2 cellular contexts compared by ENCODE assay signal in the genomic region with DNA sequence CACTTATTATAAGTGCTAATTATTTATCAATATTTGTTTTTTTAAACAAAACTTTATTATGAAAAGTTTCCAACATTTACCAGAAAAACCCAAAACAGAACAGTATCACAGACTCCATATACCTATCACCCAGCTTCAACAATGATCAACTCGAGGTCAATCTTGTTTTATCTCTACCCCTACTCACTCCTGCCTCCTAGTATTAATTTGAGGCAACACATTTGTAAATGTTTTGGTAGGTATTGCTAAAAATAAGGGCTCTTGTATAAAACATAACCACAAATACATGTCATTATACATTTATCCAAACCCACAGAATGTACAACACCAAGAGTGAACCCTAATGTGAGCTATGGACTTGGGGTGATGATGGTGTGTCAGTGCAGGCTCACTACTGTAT.
TF ChIP-seq lines count a peak whose summit lies in the region.

No MANE protein-coding gene starts in this region.

TF ChIP-seq in HCT116, 20 proteins besides CTCF, POLR2A, EP300 and RAD21:
- TF ChIP-seq SIN3A (IDR thresholded peaks at IDR 0.05; ENCODE audit: low read depth) (no peak), ZFX (IDR thresholded peaks at IDR 0.05) (no peak), YY1 (IDR thresholded peaks at IDR 0.05; ENCODE audit: extremely low read depth, insufficient replicate concordance, low read depth, low read length) (no peak), POLR2AphosphoS5 (IDR thresholded peaks at IDR 0.05; ENCODE audit: low read depth, low read length) (no peak), EZH2 (IDR thresholded peaks at IDR 0.05) (no peak), SRF (IDR thresholded peaks at IDR 0.05; ENCODE audit: low read depth) (no peak), ZNF274 (IDR thresholded peaks at IDR 0.05; ENCODE audit: low read depth, low read length) (no peak), JUND (IDR thresholded peaks at IDR 0.05) (no peak), EZH2phosphoT487 (IDR thresholded peaks at IDR 0.05; ENCODE audit: borderline replicate concordance) (no peak), FOSL1 (IDR thresholded peaks at IDR 0.05; ENCODE audit: low read depth) (no peak)
- TF ChIP-seq, protein P1, sequence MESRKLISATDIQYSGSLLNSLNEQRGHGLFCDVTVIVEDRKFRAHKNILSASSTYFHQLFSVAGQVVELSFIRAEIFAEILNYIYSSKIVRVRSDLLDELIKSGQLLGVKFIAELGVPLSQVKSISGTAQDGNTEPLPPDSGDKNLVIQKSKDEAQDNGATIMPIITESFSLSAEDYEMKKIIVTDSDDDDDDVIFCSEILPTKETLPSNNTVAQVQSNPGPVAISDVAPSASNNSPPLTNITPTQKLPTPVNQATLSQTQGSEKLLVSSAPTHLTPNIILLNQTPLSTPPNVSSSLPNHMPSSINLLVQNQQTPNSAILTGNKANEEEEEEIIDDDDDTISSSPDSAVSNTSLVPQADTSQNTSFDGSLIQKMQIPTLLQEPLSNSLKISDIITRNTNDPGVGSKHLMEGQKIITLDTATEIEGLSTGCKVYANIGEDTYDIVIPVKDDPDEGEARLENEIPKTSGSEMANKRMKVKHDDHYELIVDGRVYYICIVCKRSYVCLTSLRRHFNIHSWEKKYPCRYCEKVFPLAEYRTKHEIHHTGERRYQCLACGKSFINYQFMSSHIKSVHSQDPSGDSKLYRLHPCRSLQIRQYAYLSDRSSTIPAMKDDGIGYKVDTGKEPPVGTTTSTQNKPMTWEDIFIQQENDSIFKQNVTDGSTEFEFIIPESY (IDR thresholded peaks at IDR 0.05; ENCODE audit: extremely low read depth, insufficient replicate concordance, low read length) = no peak
- TF ChIP-seq, protein P2, sequence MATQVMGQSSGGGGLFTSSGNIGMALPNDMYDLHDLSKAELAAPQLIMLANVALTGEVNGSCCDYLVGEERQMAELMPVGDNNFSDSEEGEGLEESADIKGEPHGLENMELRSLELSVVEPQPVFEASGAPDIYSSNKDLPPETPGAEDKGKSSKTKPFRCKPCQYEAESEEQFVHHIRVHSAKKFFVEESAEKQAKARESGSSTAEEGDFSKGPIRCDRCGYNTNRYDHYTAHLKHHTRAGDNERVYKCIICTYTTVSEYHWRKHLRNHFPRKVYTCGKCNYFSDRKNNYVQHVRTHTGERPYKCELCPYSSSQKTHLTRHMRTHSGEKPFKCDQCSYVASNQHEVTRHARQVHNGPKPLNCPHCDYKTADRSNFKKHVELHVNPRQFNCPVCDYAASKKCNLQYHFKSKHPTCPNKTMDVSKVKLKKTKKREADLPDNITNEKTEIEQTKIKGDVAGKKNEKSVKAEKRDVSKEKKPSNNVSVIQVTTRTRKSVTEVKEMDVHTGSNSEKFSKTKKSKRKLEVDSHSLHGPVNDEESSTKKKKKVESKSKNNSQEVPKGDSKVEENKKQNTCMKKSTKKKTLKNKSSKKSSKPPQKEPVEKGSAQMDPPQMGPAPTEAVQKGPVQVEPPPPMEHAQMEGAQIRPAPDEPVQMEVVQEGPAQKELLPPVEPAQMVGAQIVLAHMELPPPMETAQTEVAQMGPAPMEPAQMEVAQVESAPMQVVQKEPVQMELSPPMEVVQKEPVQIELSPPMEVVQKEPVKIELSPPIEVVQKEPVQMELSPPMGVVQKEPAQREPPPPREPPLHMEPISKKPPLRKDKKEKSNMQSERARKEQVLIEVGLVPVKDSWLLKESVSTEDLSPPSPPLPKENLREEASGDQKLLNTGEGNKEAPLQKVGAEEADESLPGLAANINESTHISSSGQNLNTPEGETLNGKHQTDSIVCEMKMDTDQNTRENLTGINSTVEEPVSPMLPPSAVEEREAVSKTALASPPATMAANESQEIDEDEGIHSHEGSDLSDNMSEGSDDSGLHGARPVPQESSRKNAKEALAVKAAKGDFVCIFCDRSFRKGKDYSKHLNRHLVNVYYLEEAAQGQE (IDR thresholded peaks at IDR 0.05; ENCODE audit: low read depth) = no peak

TF ChIP-seq in GM12878, 131 proteins besides CTCF, POLR2A, EP300 and RAD21:
- TF ChIP-seq ATF7 (IDR thresholded peaks at IDR 0.05; ENCODE audit: low read depth) (no peak), LARP7 (IDR thresholded peaks at IDR 0.05) (no peak), BACH1 (IDR thresholded peaks at IDR 0.05; ENCODE audit: borderline replicate concordance) (no peak), MYB (IDR thresholded peaks at IDR 0.05; ENCODE audit: borderline replicate concordance, low read depth, low read length) (no peak), JUNB (IDR thresholded peaks at IDR 0.05) (no peak), MTA3 (IDR thresholded peaks at IDR 0.05; ENCODE audit: borderline replicate concordance, low read length) (no peak), NFXL1 (IDR thresholded peaks at IDR 0.05; ENCODE audit: borderline replicate concordance) (no peak), CBFB (IDR thresholded peaks at IDR 0.05; ENCODE audit: low read depth) (no peak), TCF3 (IDR thresholded peaks at IDR 0.05; ENCODE audit: borderline replicate concordance, insufficient read depth, low read depth, low read length) (no peak), ETV6 (conservative IDR thresholded peaks at IDR 0.05 in 1 of 2, IDR thresholded peaks at IDR 0.05 in 1 of 2; ENCODE audit: borderline replicate concordance in 1 of 2, low read depth in 1 of 2) (no peak), NR2C1 (IDR thresholded peaks at IDR 0.05) (no peak)
- TF ChIP-seq, protein P1 (IDR thresholded peaks at IDR 0.05) = no peak
- TF ChIP-seq, protein P3, sequence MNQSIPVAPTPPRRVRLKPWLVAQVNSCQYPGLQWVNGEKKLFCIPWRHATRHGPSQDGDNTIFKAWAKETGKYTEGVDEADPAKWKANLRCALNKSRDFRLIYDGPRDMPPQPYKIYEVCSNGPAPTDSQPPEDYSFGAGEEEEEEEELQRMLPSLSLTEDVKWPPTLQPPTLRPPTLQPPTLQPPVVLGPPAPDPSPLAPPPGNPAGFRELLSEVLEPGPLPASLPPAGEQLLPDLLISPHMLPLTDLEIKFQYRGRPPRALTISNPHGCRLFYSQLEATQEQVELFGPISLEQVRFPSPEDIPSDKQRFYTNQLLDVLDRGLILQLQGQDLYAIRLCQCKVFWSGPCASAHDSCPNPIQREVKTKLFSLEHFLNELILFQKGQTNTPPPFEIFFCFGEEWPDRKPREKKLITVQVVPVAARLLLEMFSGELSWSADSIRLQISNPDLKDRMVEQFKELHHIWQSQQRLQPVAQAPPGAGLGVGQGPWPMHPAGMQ (IDR thresholded peaks at IDR 0.05; ENCODE audit: borderline replicate concordance) = no peak
- TF ChIP-seq, protein P4, sequence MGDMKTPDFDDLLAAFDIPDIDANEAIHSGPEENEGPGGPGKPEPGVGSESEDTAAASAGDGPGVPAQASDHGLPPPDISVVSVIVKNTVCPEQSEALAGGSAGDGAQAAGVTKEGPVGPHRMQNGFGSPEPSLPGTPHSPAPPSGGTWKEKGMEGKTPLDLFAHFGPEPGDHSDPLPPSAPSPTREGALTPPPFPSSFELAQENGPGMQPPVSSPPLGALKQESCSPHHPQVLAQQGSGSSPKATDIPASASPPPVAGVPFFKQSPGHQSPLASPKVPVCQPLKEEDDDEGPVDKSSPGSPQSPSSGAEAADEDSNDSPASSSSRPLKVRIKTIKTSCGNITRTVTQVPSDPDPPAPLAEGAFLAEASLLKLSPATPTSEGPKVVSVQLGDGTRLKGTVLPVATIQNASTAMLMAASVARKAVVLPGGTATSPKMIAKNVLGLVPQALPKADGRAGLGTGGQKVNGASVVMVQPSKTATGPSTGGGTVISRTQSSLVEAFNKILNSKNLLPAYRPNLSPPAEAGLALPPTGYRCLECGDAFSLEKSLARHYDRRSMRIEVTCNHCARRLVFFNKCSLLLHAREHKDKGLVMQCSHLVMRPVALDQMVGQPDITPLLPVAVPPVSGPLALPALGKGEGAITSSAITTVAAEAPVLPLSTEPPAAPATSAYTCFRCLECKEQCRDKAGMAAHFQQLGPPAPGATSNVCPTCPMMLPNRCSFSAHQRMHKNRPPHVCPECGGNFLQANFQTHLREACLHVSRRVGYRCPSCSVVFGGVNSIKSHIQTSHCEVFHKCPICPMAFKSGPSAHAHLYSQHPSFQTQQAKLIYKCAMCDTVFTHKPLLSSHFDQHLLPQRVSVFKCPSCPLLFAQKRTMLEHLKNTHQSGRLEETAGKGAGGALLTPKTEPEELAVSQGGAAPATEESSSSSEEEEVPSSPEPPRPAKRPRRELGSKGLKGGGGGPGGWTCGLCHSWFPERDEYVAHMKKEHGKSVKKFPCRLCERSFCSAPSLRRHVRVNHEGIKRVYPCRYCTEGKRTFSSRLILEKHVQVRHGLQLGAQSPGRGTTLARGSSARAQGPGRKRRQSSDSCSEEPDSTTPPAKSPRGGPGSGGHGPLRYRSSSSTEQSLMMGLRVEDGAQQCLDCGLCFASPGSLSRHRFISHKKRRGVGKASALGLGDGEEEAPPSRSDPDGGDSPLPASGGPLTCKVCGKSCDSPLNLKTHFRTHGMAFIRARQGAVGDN (IDR thresholded peaks at IDR 0.05) = no peak
- TF ChIP-seq, protein P5, sequence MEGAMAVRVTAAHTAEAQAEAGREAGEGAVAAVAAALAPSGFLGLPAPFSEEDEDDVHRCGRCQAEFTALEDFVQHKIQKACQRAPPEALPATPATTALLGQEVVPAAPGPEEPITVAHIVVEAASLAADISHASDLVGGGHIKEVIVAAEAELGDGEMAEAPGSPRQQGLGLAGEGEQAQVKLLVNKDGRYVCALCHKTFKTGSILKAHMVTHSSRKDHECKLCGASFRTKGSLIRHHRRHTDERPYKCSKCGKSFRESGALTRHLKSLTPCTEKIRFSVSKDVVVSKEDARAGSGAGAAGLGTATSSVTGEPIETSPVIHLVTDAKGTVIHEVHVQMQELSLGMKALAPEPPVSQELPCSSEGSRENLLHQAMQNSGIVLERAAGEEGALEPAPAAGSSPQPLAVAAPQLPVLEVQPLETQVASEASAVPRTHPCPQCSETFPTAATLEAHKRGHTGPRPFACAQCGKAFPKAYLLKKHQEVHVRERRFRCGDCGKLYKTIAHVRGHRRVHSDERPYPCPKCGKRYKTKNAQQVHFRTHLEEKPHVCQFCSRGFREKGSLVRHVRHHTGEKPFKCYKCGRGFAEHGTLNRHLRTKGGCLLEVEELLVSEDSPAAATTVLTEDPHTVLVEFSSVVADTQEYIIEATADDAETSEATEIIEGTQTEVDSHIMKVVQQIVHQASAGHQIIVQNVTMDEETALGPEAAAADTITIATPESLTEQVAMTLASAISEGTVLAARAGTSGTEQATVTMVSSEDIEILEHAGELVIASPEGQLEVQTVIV (IDR thresholded peaks at IDR 0.05; ENCODE audit: borderline replicate concordance, partially characterized antibody) = no peak
- TF ChIP-seq, protein P6, sequence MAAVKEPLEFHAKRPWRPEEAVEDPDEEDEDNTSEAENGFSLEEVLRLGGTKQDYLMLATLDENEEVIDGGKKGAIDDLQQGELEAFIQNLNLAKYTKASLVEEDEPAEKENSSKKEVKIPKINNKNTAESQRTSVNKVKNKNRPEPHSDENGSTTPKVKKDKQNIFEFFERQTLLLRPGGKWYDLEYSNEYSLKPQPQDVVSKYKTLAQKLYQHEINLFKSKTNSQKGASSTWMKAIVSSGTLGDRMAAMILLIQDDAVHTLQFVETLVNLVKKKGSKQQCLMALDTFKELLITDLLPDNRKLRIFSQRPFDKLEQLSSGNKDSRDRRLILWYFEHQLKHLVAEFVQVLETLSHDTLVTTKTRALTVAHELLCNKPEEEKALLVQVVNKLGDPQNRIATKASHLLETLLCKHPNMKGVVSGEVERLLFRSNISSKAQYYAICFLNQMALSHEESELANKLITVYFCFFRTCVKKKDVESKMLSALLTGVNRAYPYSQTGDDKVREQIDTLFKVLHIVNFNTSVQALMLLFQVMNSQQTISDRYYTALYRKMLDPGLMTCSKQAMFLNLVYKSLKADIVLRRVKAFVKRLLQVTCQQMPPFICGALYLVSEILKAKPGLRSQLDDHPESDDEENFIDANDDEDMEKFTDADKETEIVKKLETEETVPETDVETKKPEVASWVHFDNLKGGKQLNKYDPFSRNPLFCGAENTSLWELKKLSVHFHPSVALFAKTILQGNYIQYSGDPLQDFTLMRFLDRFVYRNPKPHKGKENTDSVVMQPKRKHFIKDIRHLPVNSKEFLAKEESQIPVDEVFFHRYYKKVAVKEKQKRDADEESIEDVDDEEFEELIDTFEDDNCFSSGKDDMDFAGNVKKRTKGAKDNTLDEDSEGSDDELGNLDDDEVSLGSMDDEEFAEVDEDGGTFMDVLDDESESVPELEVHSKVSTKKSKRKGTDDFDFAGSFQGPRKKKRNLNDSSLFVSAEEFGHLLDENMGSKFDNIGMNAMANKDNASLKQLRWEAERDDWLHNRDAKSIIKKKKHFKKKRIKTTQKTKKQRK (IDR thresholded peaks at IDR 0.05; ENCODE audit: low read depth, low read length) = no peak
